ENCODE assay signal across 8 cellular contexts in the genomic region with DNA sequence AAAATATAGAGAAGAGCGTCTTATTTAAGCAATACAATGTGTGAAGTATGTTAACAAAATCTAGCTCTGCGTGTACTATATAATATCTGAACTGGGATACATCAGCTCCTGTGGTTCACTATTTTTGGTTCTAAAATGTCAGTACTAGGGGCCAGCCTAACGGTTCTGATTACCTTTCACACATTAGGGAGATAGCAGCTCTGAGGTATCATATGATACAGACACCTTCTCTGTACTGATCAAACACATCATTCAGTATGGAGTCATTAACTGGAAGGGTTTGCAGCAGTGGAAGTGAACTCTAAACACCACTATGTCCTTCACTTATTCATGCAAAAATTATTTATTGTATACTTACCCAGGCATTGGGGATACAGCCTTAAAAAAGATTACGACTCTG. TPM values are rescaled to one million over a fixed set of nuclear protein-coding genes. Genes with fewer than 3 reads are reported as not detected.
A peak's percentile ranks its signal among the peaks of the same experiment; 100 is the strongest.
DNase-seq lines count a peak whose midpoint lies in the region; ATAC-seq and TF ChIP-seq lines count a peak whose summit lies in the region.

No MANE protein-coding gene starts in this region.

- H3K4me1 ChIP-seq in mucosa of stomach (ENCODE audit: control insufficient read depth, insufficient read depth, low read length): peaks cover 15% of the 10 kb centered on the region

- no peaks in the 10 kb centered on the region for H3K36me3 ChIP-seq in mucosa of stomach (ENCODE audit: control insufficient read depth, insufficient read depth, low read length)

- no peak for TF ChIP-seq CTCF in AG04449 (IDR thresholded peaks at IDR 0.05; ENCODE audit: insufficient read depth, low read length, missing control alignments)
- no peak for TF ChIP-seq CTCF in HL-60 (IDR thresholded peaks at IDR 0.05; ENCODE audit: insufficient read depth, low read length)
- TF ChIP-seq CTCF in astrocyte of the spinal cord (IDR thresholded peaks at IDR 0.05; ENCODE audit: low read depth, low read length): no peak

- peak overlapping the region; percentile 97 for H3K9ac ChIP-seq in mucosa of stomach (ENCODE audit: low read length)

- no peaks in the 10 kb centered on the region for H3K9me3 ChIP-seq in mucosa of stomach (ENCODE audit: control insufficient read depth, low read length)

- CTCF ChIA-PET in AG04449 (lab: Yijun Ruan, JAX): interaction anchor here (1.2 to 1.3 kb wide), 4 partner anchors 10 to 319 kb away, joined by 3 to 7 read pairs (median 4); no protein-coding TSS in a partner anchor

- ATAC-seq in GM18502 (IDR thresholded peaks at IDR 0.05; ENCODE audit: poor library complexity, unreplicated experiment): no peak

- H3K27me3 ChIP-seq in HL-60 (ENCODE audit: insufficient read depth, poor library complexity, severe bottlenecking): no peaks in the 10 kb centered on the region
- H3K27me3 ChIP-seq in mucosa of stomach (ENCODE audit: control insufficient read depth, insufficient read depth, low read length): no peaks in the 10 kb centered on the region

- DNase-seq in AG04449 (ENCODE audit: low read depth, low spot score) (no peak), HL-60 (ENCODE audit: low read depth in 1 of 2, low spot score in 1 of 2) (no peak), astrocyte of the spinal cord (ENCODE audit: low read depth, low spot score) (no peak), epidermal melanocyte (ENCODE audit: insufficient read length, low spot score) (no peak), SK-N-DZ (ENCODE audit: low spot score) (no peak), NOMO-1 treated with dmso at 0.1 percent for 144 hours (lab: John Stamatoyannopoulos, UW; ENCODE audit: unreplicated experiment) (no peak)

- peak overlapping the region; percentile 80 for H3K4me3 ChIP-seq in AG04449 (ENCODE audit: low read depth, low read length)
- H3K4me3 ChIP-seq in HL-60 (replicated peaks; ENCODE audit: insufficient read depth, low read length): peak overlapping the region; percentile 21; the same call in 1 of the 2 replicates
- peak overlapping the region; percentile 74 for H3K4me3 ChIP-seq in astrocyte of the spinal cord (ENCODE audit: low read depth, low read length)
- H3K4me3 ChIP-seq in mucosa of stomach (ENCODE audit: low read length): peak overlapping the region; percentile 97

- H3K27ac ChIP-seq in HL-60 (replicated peaks): peak overlapping the region; percentile 94

- in situ Hi-C loops in astrocyte of the spinal cord (cut with HindIII; ENCODE audit: low sequenced_read_pairs): no loop called here

- POLR2A ChIA-PET in AG04449 (lab: Yijun Ruan, JAX): no interaction called here

RNA-seq across cellular contexts. Expression of a gene that starts 2.1 kb away (rescaled TPM):
- 5.9 and 7.5 TPM in 2 replicates for polyA plus RNA-seq in SK-N-DZ (2014; cell fraction: cytosol; rRNA removed)
- polyA plus RNA-seq in SK-N-DZ (2014; cell fraction: nucleus; rRNA removed): 5.9 and 8.9 TPM in 2 replicates

RNA-seq across cellular contexts. Expression of a gene that starts 57.5 kb away (rescaled TPM):
- polyA plus RNA-seq in SK-N-DZ (2014; cell fraction: cytosol; rRNA removed): not detected in 2 replicates
- polyA plus RNA-seq in SK-N-DZ (2014; cell fraction: nucleus; rRNA removed): not detected in 2 replicates

Comparison
In these comparisons a context has a peak if more than half of its experiments do, and no peak if none do; other contexts are left out.
1. H3K4me3 ChIP-seq: peak in every context shown above with its lines; median percentile 97 in mucosa of stomach; 80 in AG04449; 74 in astrocyte of the spinal cord; 21 in HL-60.